Comparison of ENCODE assay signal across 14 cellular contexts in the genomic region with DNA sequence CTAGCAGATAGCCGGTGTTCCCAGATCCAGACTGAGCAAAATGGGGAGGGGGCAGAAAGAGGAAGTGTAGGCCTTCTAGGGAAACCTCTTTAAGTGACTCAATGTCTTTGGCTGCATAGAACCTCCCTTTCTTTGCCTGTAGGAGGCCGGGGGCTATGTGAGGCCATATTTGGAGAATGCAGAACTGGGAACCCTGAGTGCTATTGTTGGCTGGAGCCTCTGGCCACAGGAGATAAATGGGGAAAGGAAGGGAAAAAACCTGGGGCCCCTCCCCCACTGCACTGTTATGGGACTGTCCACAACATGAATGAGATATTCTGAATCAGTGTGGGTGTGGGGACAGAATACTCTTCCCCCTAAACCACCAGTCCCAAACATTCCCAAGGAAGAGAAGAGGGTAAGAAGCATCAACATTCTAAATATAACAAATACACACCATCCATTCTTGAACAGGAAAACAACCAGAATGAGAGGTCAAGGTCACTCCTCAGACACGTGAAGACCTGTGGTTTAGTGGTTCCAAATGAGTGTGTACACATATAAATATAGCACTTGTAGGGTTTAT. TPM values are rescaled to one million over a fixed set of nuclear protein-coding genes. Genes with fewer than 3 reads are reported as not detected.
A peak's percentile ranks its signal among the peaks of the same experiment; 100 is the strongest.
DNase-seq lines count a peak whose midpoint lies in the region; ATAC-seq and TF ChIP-seq lines count a peak whose summit lies in the region.
"Had no signal": no experiment of that assay in that cellular context is flagged by ENCODE, and none has a peak within 500 bp of the region (broad histone marks: within the 10 kb centered on the region; RNA-seq: fewer than 3 reads in every experiment).

No MANE protein-coding gene starts in this region.

- TF ChIP-seq POLR2A in uterus (IDR thresholded peaks at IDR 0.05) (no peak), upper lobe of left lung (IDR thresholded peaks at IDR 0.05) (no peak)

- POLR2A ChIA-PET in activated CD8-positive, alpha-beta T cell treated with anti-CD3 and anti-CD28 coated beads, Interleukin-2, amount 10 ng/mL, durations not matched to agents 7 days and 5 days (lab: Charles Lee): no interaction called here
- POLR2A ChIA-PET in activated CD8-positive, alpha-beta T cell treated with anti-CD3 and anti-CD28 coated beads for 36 hours (lab: Charles Lee): no interaction called here

- H3K9me3 ChIP-seq in uterus (no peaks in the 10 kb centered on the region), upper lobe of left lung (no peaks in the 10 kb centered on the region)
- H3K9me3 ChIP-seq: A549 had no signal

- H3K36me3 ChIP-seq in uterus (no peaks in the 10 kb centered on the region), upper lobe of left lung (peaks cover 22 to 54% (median 36%) of the 10 kb centered on the region in 4 donors)

- H3K27me3 ChIP-seq in uterus (no peaks in the 10 kb centered on the region), upper lobe of left lung (peaks cover 0 to 4% (median 1%) of the 10 kb centered on the region in 4 donors)

- peaks cover 40% of the 10 kb centered on the region for H3K4me1 Mint-ChIP-seq in activated CD8-positive, alpha-beta T cell treated with anti-CD3 and anti-CD28 coated beads, Interleukin-2, amount 10 ng/mL, durations not matched to agents 7 days and 5 days (ENCODE audit: low read depth)
- H3K4me1 Mint-ChIP-seq in activated CD8-positive, alpha-beta T cell treated with anti-CD3 and anti-CD28 coated beads for 36 hours (ENCODE audit: low read depth): peaks cover 24% of the 10 kb centered on the region

- H3K4me3 Mint-ChIP-seq in activated CD8-positive, alpha-beta T cell treated with anti-CD3 and anti-CD28 coated beads, Interleukin-2, amount 10 ng/mL, durations not matched to agents 7 days and 5 days: peak overlapping the region; percentile 31
- H3K4me3 Mint-ChIP-seq in activated CD8-positive, alpha-beta T cell treated with anti-CD3 and anti-CD28 coated beads for 36 hours: no peak overlapping the region

- H3K4me1 ChIP-seq in uterus (peaks cover 0 to 11% of the 10 kb centered on the region in 2 donors), upper lobe of left lung (peaks cover 16 to 38% (median 21%) of the 10 kb centered on the region in 4 donors)

- intact Hi-C loops in activated CD8-positive, alpha-beta T cell treated with anti-CD3 and anti-CD28 coated beads for 36 hours (cut with micrococcal nuclease): no loop called here
- intact Hi-C loops in uterus (cut with DNase I; ENCODE audit: low total_unique reads): no loop called here

- H3K27ac ChIP-seq in uterus (no peak overlapping the region), upper lobe of left lung (no peak overlapping the region)
- H3K27ac ChIP-seq: A549 had no signal

- TF ChIP-seq EP300 in upper lobe of left lung (IDR thresholded peaks at IDR 0.05): no peak

- no peaks in the 10 kb centered on the region for H3K9me3 Mint-ChIP-seq in activated CD8-positive, alpha-beta T cell treated with anti-CD3 and anti-CD28 coated beads, Interleukin-2, amount 10 ng/mL, durations not matched to agents 7 days and 5 days (ENCODE audit: insufficient read depth)
- no peaks in the 10 kb centered on the region for H3K9me3 Mint-ChIP-seq in activated CD8-positive, alpha-beta T cell treated with anti-CD3 and anti-CD28 coated beads for 36 hours
- H3K9me3 Mint-ChIP-seq: activated CD4-positive, alpha-beta T cell treated with anti-CD3 and anti-CD28 coated beads, Interleukin-2, amount 10 ng/mL, durations not matched to agents 7 days and 5 days; activated naive CD8-positive, alpha-beta T cell treated with anti-CD3 and anti-CD28 coated beads, Interleukin-2, amount 50 U/mL, for 24 hours had no signal

- CTCF ChIA-PET in activated CD8-positive, alpha-beta T cell treated with anti-CD3 and anti-CD28 coated beads, Interleukin-2, amount 10 ng/mL, durations not matched to agents 7 days and 5 days (lab: Charles Lee): no interaction called here
- CTCF ChIA-PET in activated CD8-positive, alpha-beta T cell treated with anti-CD3 and anti-CD28 coated beads for 36 hours (lab: Charles Lee): interaction anchor here (0.6 kb wide), 2 partner anchors 34 to 95 kb away, joined by 3 read pairs; no protein-coding TSS in a partner anchor

- WGBS in upper lobe of left lung, 2 donors: 63 to 64% methylated on average over 3 of the region's 3 CpGs

- no peak overlapping the region for H3K4me3 ChIP-seq in cardiac fibroblast (replicated peaks in 1 of 2; ENCODE audit: low read depth in 2 of 2, low read length in 2 of 2)
- H3K4me3 ChIP-seq in uterus: no peak overlapping the region
- no peak overlapping the region for H3K4me3 ChIP-seq in upper lobe of left lung
- H3K4me3 ChIP-seq: A549 had no signal

- DNase-seq in activated CD8-positive, alpha-beta T cell treated with anti-CD3 and anti-CD28 coated beads, Interleukin-2, amount 10 ng/mL, durations not matched to agents 7 days and 5 days: no peak
- no peak for DNase-seq in activated CD8-positive, alpha-beta T cell treated with anti-CD3 and anti-CD28 coated beads for 36 hours
- DNase-seq in OCI-M1 (lab: John Stamatoyannopoulos, UW): peak; percentile 93
- peak in 1 of 2 donors; percentile 85 for DNase-seq in cardiac fibroblast (ENCODE audit: low read depth in 2 of 2)
- peak; percentile 45 for DNase-seq in renal cortical epithelial cell (ENCODE audit: low read depth)
- no peak for DNase-seq in uterus
- DNase-seq in upper lobe of left lung: no peak
- DNase-seq: activated CD4-positive, alpha-beta T cell treated with anti-CD3 and anti-CD28 coated beads, Interleukin-2, amount 10 ng/mL, durations not matched to agents 7 days and 5 days; activated naive CD8-positive, alpha-beta T cell treated with anti-CD3 and anti-CD28 coated beads, Interleukin-2, amount 50 U/mL, for 24 hours; GF-D8; NCI-H1694 treated with DMSO at 0.1 percent for 48 hours; stimulated activated CD4-positive, alpha-beta T cell treated with anti-CD3 and anti-CD28 coated beads, Interleukin-1b, Interleukin-23, amount 100 ng/mL, for 48 hours had no signal

- ATAC-seq in activated CD8-positive, alpha-beta T cell treated with anti-CD3 and anti-CD28 coated beads, Interleukin-2, amount 10 ng/mL, durations not matched to agents 7 days and 5 days: no peak
- ATAC-seq in activated CD8-positive, alpha-beta T cell treated with anti-CD3 and anti-CD28 coated beads for 36 hours: no peak
- ATAC-seq in GM21619 (IDR thresholded peaks at IDR 0.05; ENCODE audit: unreplicated experiment): no peak
- no peak for ATAC-seq in upper lobe of left lung (ENCODE audit: low FRiP score in 2 of 2)
- ATAC-seq: A549; activated naive CD8-positive, alpha-beta T cell treated with anti-CD3 and anti-CD28 coated beads, Interleukin-2, amount 50 U/mL, for 24 hours had no signal

- no peaks in the 10 kb centered on the region for H3K27me3 Mint-ChIP-seq in activated CD8-positive, alpha-beta T cell treated with anti-CD3 and anti-CD28 coated beads, Interleukin-2, amount 10 ng/mL, durations not matched to agents 7 days and 5 days (ENCODE audit: low read depth)
- no peaks in the 10 kb centered on the region for H3K27me3 Mint-ChIP-seq in activated CD8-positive, alpha-beta T cell treated with anti-CD3 and anti-CD28 coated beads for 36 hours

- H3K36me3 Mint-ChIP-seq in activated CD8-positive, alpha-beta T cell treated with anti-CD3 and anti-CD28 coated beads, Interleukin-2, amount 10 ng/mL, durations not matched to agents 7 days and 5 days (ENCODE audit: low read depth): peaks cover 41% of the 10 kb centered on the region
- peaks cover 42% of the 10 kb centered on the region for H3K36me3 Mint-ChIP-seq in activated CD8-positive, alpha-beta T cell treated with anti-CD3 and anti-CD28 coated beads for 36 hours (ENCODE audit: low read depth)

- no peak overlapping the region for H3K27ac Mint-ChIP-seq in activated CD8-positive, alpha-beta T cell treated with anti-CD3 and anti-CD28 coated beads, Interleukin-2, amount 10 ng/mL, durations not matched to agents 7 days and 5 days
- no peak overlapping the region for H3K27ac Mint-ChIP-seq in activated CD8-positive, alpha-beta T cell treated with anti-CD3 and anti-CD28 coated beads for 36 hours

- no peak for TF ChIP-seq CTCF in activated CD8-positive, alpha-beta T cell treated with anti-CD3 and anti-CD28 coated beads for 36 hours (IDR thresholded peaks at IDR 0.05)
- TF ChIP-seq CTCF in cardiac fibroblast (IDR thresholded peaks at IDR 0.05; ENCODE audit: low read depth, low read length) (peak; percentile 32), uterus (IDR thresholded peaks at IDR 0.05) (no peak), upper lobe of left lung (IDR thresholded peaks at IDR 0.05) (no peak)

RNA-seq across cellular contexts. Expression of a gene that starts 2.4 kb away (rescaled TPM):
- total RNA-seq in activated CD8-positive, alpha-beta T cell treated with anti-CD3 and anti-CD28 coated beads, Interleukin-2, amount 10 ng/mL, durations not matched to agents 7 days and 5 days: 10 to 100 TPM; 67.8 to 70.5 TPM
- total RNA-seq in activated CD8-positive, alpha-beta T cell treated with anti-CD3 and anti-CD28 coated beads for 36 hours: 10 to 100 TPM; 63.4 to 67.2 TPM
- 70.5 and 148 TPM in 2 replicates for total RNA-seq in renal cortical epithelial cell
- total RNA-seq in uterus: 10 to 100 TPM; 36.8 to 70.7 (median 51.7) TPM
- total RNA-seq in upper lobe of left lung: 10 to 100 TPM; 19.0 to 54.6 (median 36.7) TPM

RNA-seq across cellular contexts. Expression of a gene that starts 4.8 kb away (rescaled TPM):
- total RNA-seq in activated CD8-positive, alpha-beta T cell treated with anti-CD3 and anti-CD28 coated beads, Interleukin-2, amount 10 ng/mL, durations not matched to agents 7 days and 5 days: under 1 TPM; 0.37 to 0.66 TPM
- total RNA-seq in activated CD8-positive, alpha-beta T cell treated with anti-CD3 and anti-CD28 coated beads for 36 hours: under 1 TPM; 0.65 to 0.72 TPM
- total RNA-seq in renal cortical epithelial cell (1.9 and 9.7 TPM in 2 replicates), uterus (1 to 10 TPM in 1 of 4 donors, under 1 TPM in 2, not detected in 1; under 0.01 to 1.7 (median 0.34) TPM), upper lobe of left lung (1 to 10 TPM in 1 of 6 donors, under 1 TPM in 3, not detected in 2; 0.15 to 1.8 (median 0.26) TPM)

RNA-seq across cellular contexts. Expression of a gene that starts 14.6 kb away (rescaled TPM):
- not detected for total RNA-seq in activated CD8-positive, alpha-beta T cell treated with anti-CD3 and anti-CD28 coated beads, Interleukin-2, amount 10 ng/mL, durations not matched to agents 7 days and 5 days
- total RNA-seq in activated CD8-positive, alpha-beta T cell treated with anti-CD3 and anti-CD28 coated beads for 36 hours: not detected
- total RNA-seq in renal cortical epithelial cell (not detected in 2 replicates), uterus (10 to 100 TPM; 13.7 to 52.2 (median 29.2) TPM), upper lobe of left lung (100 to 1,000 TPM in 1 of 6 donors, 10 to 100 TPM in 4, not detected in 1; 12.2 to 120 (median 55.8) TPM)
- total RNA-seq: activated CD4-positive, alpha-beta T cell treated with anti-CD3 and anti-CD28 coated beads, Interleukin-2, amount 10 ng/mL, durations not matched to agents 7 days and 5 days had no signal

RNA-seq across cellular contexts. Expression of a gene that starts 22.9 kb away (rescaled TPM):
- total RNA-seq in activated CD8-positive, alpha-beta T cell treated with anti-CD3 and anti-CD28 coated beads, Interleukin-2, amount 10 ng/mL, durations not matched to agents 7 days and 5 days: 10 to 100 TPM; 41.4 to 41.5 TPM
- 10 to 100 TPM; 24.9 to 27.9 TPM for total RNA-seq in activated CD8-positive, alpha-beta T cell treated with anti-CD3 and anti-CD28 coated beads for 36 hours
- total RNA-seq in renal cortical epithelial cell (81.1 and 89.7 TPM in 2 replicates), uterus (100 to 1,000 TPM in 1 of 4 donors, 10 to 100 TPM in 3; 40.9 to 100 (median 51.8) TPM), upper lobe of left lung (10 to 100 TPM; 23.3 to 95.3 (median 67.4) TPM)

RNA-seq across cellular contexts. Expression of a gene that starts 23.0 kb away (rescaled TPM):
- not detected for total RNA-seq in activated CD8-positive, alpha-beta T cell treated with anti-CD3 and anti-CD28 coated beads, Interleukin-2, amount 10 ng/mL, durations not matched to agents 7 days and 5 days
- total RNA-seq in activated CD8-positive, alpha-beta T cell treated with anti-CD3 and anti-CD28 coated beads for 36 hours: under 1 TPM in 1 of 2 experiments, not detected in 1; 0.23 TPM
- total RNA-seq in renal cortical epithelial cell: 0.05 TPM in 1 of 2 replicates, not detected in the other
- total RNA-seq in uterus: 1 to 10 TPM in 1 of 4 donors, under 1 TPM in 1, not detected in 2; 0.69 to 1.2 TPM
- 1 to 10 TPM in 1 of 6 donors, under 1 TPM in 4, not detected in 1; 0.22 to 1.2 (median 0.39) TPM for total RNA-seq in upper lobe of left lung
- total RNA-seq: activated CD4-positive, alpha-beta T cell treated with anti-CD3 and anti-CD28 coated beads, Interleukin-2, amount 10 ng/mL, durations not matched to agents 7 days and 5 days had no signal

Comparison
In these comparisons a context has a peak if more than half of its experiments do, and no peak if none do; other contexts are left out.
1. DNase-seq: peak in OCI-M1 (single experiment) and renal cortical epithelial cell (single experiment); none in activated CD8-positive, alpha-beta T cell treated with anti-CD3 and anti-CD28 coated beads, Interleukin-2, amount 10 ng/mL, durations not matched to agents 7 days and 5 days (single experiment), activated CD8-positive, alpha-beta T cell treated with anti-CD3 and anti-CD28 coated beads for 36 hours (single experiment), uterus (0 of 2) and upper lobe of left lung (0 of 2).